Comparison of ENCODE assay signal across 8 cellular contexts in genomic region chr1:44327679-44328491, GRCh38. TPM values are rescaled to one million over a fixed set of nuclear protein-coding genes. Genes with fewer than 3 reads are reported as not detected.
DNase-seq lines count a peak whose midpoint lies in the region; ATAC-seq, FAIRE-seq and TF ChIP-seq lines count a peak whose summit lies in the region.

No MANE protein-coding gene starts in this region.

- H3K4me3 ChIP-seq in cardiac fibroblast (replicated peaks in 1 of 2; ENCODE audit: low read depth in 2 of 2, low read length in 2 of 2): no peak overlapping the region
- no peak overlapping the region for H3K4me3 ChIP-seq in HepG2 (replicated peaks in 1 of 3; ENCODE audit: insufficient read depth in 1 of 3, low read depth in 2 of 3, low read length in 3 of 3)

- no peak for TF ChIP-seq RAD21 in HepG2 (CRISPR knock-in tag; IDR thresholded peaks at IDR 0.05)

- WGBS in HepG2 (ENCODE audit: low lambda C conversion rate): 65% methylated on average over 7 of the region's 8 CpGs

- H3K9ac ChIP-seq in HepG2 (ENCODE audit: insufficient read depth, low read depth, low read length): no peak overlapping the region

- TF ChIP-seq EP300 in HepG2 (IDR thresholded peaks at IDR 0.05; ENCODE audit: low read depth in 2 of 2, low read length in 2 of 2) (0 out of 4 replicates have a peak, but pooled peaks of 1 of the 2 experiments have one; percentile 42), HepG2 (CRISPR knock-in tag; IDR thresholded peaks at IDR 0.05; ENCODE audit: borderline replicate concordance) (no peak)

- intact Hi-C loops in HepG2 (cut with micrococcal nuclease; ENCODE audit: unreplicated experiment): no loop called here

- DNase-seq in ELF-1 (ENCODE audit: low read depth, low spot score) (peak; percentile 89), NCI-H2196 treated with DMSO at 0.1 percent for 48 hours (lab: John Stamatoyannopoulos, UW; ENCODE audit: unreplicated experiment) (peak; percentile 90), cardiac fibroblast (ENCODE audit: low read depth in 2 of 2) (peak; percentile 100), HepG2 (ENCODE audit: low spot score) (peak; percentile 86), T-helper 17 cell (no peak)
- no peak for DNase-seq in activated naive CD4-positive, alpha-beta T cell treated with anti-CD3 and anti-CD28 coated beads, Interleukin-2, amount 50 U/mL, for 72 hours (ENCODE audit: low spot score in 2 of 2)
- DNase-seq in stimulated activated CD4-positive, alpha-beta T cell treated with anti-CD3 and anti-CD28 coated beads, Interleukin-4, amount 100 ng/mL, for 1 hour: no peak

- H3K79me2 ChIP-seq in HepG2 (ENCODE audit: insufficient read depth, low read length): no peaks in the 10 kb centered on the region

- H3K4me1 ChIP-seq in HepG2 (ENCODE audit: insufficient read depth, low read length): peaks cover 12% of the 10 kb centered on the region

- H3K27ac ChIP-seq in HepG2 (ENCODE audit: extremely low read length, insufficient read depth, low read length): no peak overlapping the region

- TF ChIP-seq CTCF in cardiac fibroblast (IDR thresholded peaks at IDR 0.05; ENCODE audit: low read depth, low read length): no peak
- no peak for TF ChIP-seq CTCF in HepG2 (CRISPR knock-in tag; IDR thresholded peaks at IDR 0.05)

- in situ Hi-C loops in HepG2 (cut with HindIII; ENCODE audit: extremely low pct_ligation_motif_present, low pct_unique_long_range_greater_than_20kb): no loop called here

- ATAC-seq in HepG2 (peak; percentile 90), T-helper 17 cell (no peak), GM19324 (IDR thresholded peaks at IDR 0.05; ENCODE audit: low FRiP score, unreplicated experiment) (no peak)
- no peak for ATAC-seq in activated naive CD4-positive, alpha-beta T cell treated with anti-CD3 and anti-CD28 coated beads, Interleukin-2, amount 50 U/mL, for 72 hours

- H4K20me1 ChIP-seq in HepG2 (ENCODE audit: insufficient read depth, low read length): no peaks in the 10 kb centered on the region

- TF ChIP-seq POLR2A in HepG2 (IDR thresholded peaks at IDR 0.05; ENCODE audit: insufficient read depth in 1 of 2, low read depth in 2 of 2, low read length in 2 of 2): no peak

- H3K27me3 ChIP-seq in HepG2 (ENCODE audit: control insufficient read depth in 1 of 2, insufficient read depth in 2 of 2, low read length in 2 of 2): no peaks in the 10 kb centered on the region

- no peaks in the 10 kb centered on the region for H3K27me3 Mint-ChIP-seq in T-helper 17 cell

- peaks cover 3 to 16% of the 10 kb centered on the region in 2 experiments; a peak in 3 of 5 replicates for H3K36me3 ChIP-seq in HepG2 (replicated peaks in 1 of 2; ENCODE audit: control insufficient read depth in 1 of 2, insufficient read depth in 2 of 2, low read length in 2 of 2)

- BruUV-seq in HepG2 (replicated peaks; lab: Mats Ljungman, UMichigan): no TSS peak

- peaks cover 25% of the 10 kb centered on the region for H3K4me1 Mint-ChIP-seq in T-helper 17 cell

- peak; percentile 60 for FAIRE-seq in HepG2 (lab: Jason Lieb, UNC)

- H3K9me3 ChIP-seq in HepG2 (ENCODE audit: low read length) (no peaks in the 10 kb centered on the region), T-helper 17 cell (ENCODE audit: control insufficient read depth, low read length, poor library complexity, severe bottlenecking) (no peaks in the 10 kb centered on the region)

- H3K36me3 Mint-ChIP-seq in T-helper 17 cell (ENCODE audit: low read depth): peaks cover 8% of the 10 kb centered on the region
- peaks cover 4 to 5% of the 10 kb centered on the region in 2 donors for H3K36me3 Mint-ChIP-seq in activated naive CD4-positive, alpha-beta T cell treated with anti-CD3 and anti-CD28 coated beads, Interleukin-2, amount 50 U/mL, for 72 hours

- no peak overlapping the region for H3K4me2 ChIP-seq in HepG2 (ENCODE audit: low read depth, low read length)

- no peak overlapping the region for H2AFZ ChIP-seq in HepG2 (ENCODE audit: low read length)

- H3K27ac Mint-ChIP-seq in T-helper 17 cell: no peak overlapping the region
- H3K27ac Mint-ChIP-seq in activated naive CD4-positive, alpha-beta T cell treated with anti-CD3 and anti-CD28 coated beads, Interleukin-2, amount 50 U/mL, for 72 hours: no peak overlapping the region

- CTCF ChIA-PET in HepG2 (lab: Yijun Ruan, JAX; ENCODE audit: low intra/inter-chr PET ratio, low total read pairs): interaction anchor here (0.8 kb wide), 1 partner anchor 28 kb away, joined by 3 read pairs; the partner anchor contains the start of gene ERI3

- POLR2A ChIA-PET in HepG2 (lab: Yijun Ruan, JAX): interaction anchor here (0.7 to 1.9 kb wide), 3 partner anchors 27 to 44 kb away, joined by 3 to 8 read pairs (median 3); partner anchors contain the start of gene ERI3

- H3K9me3 Mint-ChIP-seq in activated naive CD4-positive, alpha-beta T cell treated with anti-CD3 and anti-CD28 coated beads, Interleukin-2, amount 50 U/mL, for 72 hours: no peaks in the 10 kb centered on the region

- H3K4me3 Mint-ChIP-seq in T-helper 17 cell: no peak overlapping the region

TF ChIP-seq in HepG2, 621 proteins besides CTCF, POLR2A, EP300 and RAD21 (continues in another document):
- TF ChIP-seq ZGPAT (CRISPR knock-in tag; IDR thresholded peaks at IDR 0.05) (peak; percentile 46; the same call in 1 of the 2 replicates), FOXP1 (IDR thresholded peaks at IDR 0.05) (no peak), FOXP1 (CRISPR knock-in tag; IDR thresholded peaks at IDR 0.05) (peak; percentile 48; the same call in 1 of the 2 replicates), ZSCAN9 (CRISPR knock-in tag; IDR thresholded peaks at IDR 0.05; ENCODE audit: borderline replicate concordance) (no peak), HMG20A (CRISPR knock-in tag; IDR thresholded peaks at IDR 0.05; ENCODE audit: borderline replicate concordance) (peak; percentile 49; the same call in 1 of the 2 replicates), CREB1 (IDR thresholded peaks at IDR 0.05) (no peak), CREB1 (CRISPR knock-in tag; IDR thresholded peaks at IDR 0.05) (peak; percentile 66), SAP130 (CRISPR knock-in tag; IDR thresholded peaks at IDR 0.05; ENCODE audit: low read depth) (peak; percentile 41)

RNA-seq across cellular contexts. Expression of gene ERI3, which starts 27.2 kb away (rescaled TPM):
- total RNA-seq in HepG2 (2016; rRNA removed; fragmentation: Illumina TruSeq; extraction: Trizol): 35.9 and 40.3 TPM in 2 replicates
- total RNA-seq in HepG2 (2016; cell fraction: cytosol; rRNA removed; fragmentation: Illumina TruSeq; extraction: Trizol; ENCODE audit: low read depth): 56.7 and 66.6 TPM in 2 replicates
- 34.0 and 36.1 TPM in 2 replicates for total RNA-seq in HepG2 (2016; cell fraction: insoluble cytoplasmic fraction; rRNA removed; fragmentation: Illumina TruSeq; extraction: Trizol)
- 50.1 and 65.3 TPM in 2 replicates for total RNA-seq in HepG2 (2016; cell fraction: membrane; rRNA removed; fragmentation: Illumina TruSeq; extraction: Trizol)
- 14.8 and 15.9 TPM in 2 replicates for total RNA-seq in HepG2 (2016; cell fraction: nucleus; rRNA removed; fragmentation: Illumina TruSeq; extraction: Trizol)
- polyA plus RNA-seq in HepG2 (2011; rRNA removed): 35.6 and 38.8 TPM in 2 replicates
- polyA plus RNA-seq in HepG2 (2011; cell fraction: cytosol; rRNA removed): 34.7 and 41.6 TPM in 2 replicates
- 38.0 and 40.6 TPM in 2 replicates for polyA plus RNA-seq in HepG2 (2011; cell fraction: nucleus; rRNA removed)
- polyA plus RNA-seq in HepG2 (2012): 20.0 and 23.8 TPM in 2 replicates
- polyA plus RNA-seq in HepG2 (2016; cell fraction: cytosol; fragmentation: Illumina TruSeq; extraction: Trizol; ENCODE audit: low read depth): 48.5 and 58.8 TPM in 2 replicates
- polyA plus RNA-seq in HepG2 (2016; cell fraction: insoluble cytoplasmic fraction; fragmentation: Illumina TruSeq; extraction: Trizol; ENCODE audit: low read depth): 27.8 and 38.1 TPM in 2 replicates
- polyA plus RNA-seq in HepG2 (2016; cell fraction: membrane; fragmentation: Illumina TruSeq; extraction: Trizol; ENCODE audit: low read depth): 52.6 and 54.7 TPM in 2 replicates
- polyA plus RNA-seq in HepG2 (2016; cell fraction: nucleus; fragmentation: Illumina TruSeq; extraction: Trizol; ENCODE audit: insufficient read depth, low read depth): 21.6 and 25.0 TPM in 2 replicates
- 36.5 and 101 TPM in 2 replicates for polyA minus RNA-seq in HepG2 (2011; rRNA and poly(A)+ RNA removed; ENCODE audit: low replicate concordance)
- polyA minus RNA-seq in HepG2 (2011; cell fraction: cytosol; rRNA and poly(A)+ RNA removed): 23.0 and 23.3 TPM in 2 replicates
- 16.2 and 18.5 TPM in 2 replicates for polyA minus RNA-seq in HepG2 (2011; cell fraction: nucleus; rRNA and poly(A)+ RNA removed)
- 10 to 100 TPM; 22.6 to 25.7 TPM for total RNA-seq in T-helper 17 cell
- total RNA-seq in activated naive CD4-positive, alpha-beta T cell treated with anti-CD3 and anti-CD28 coated beads, Interleukin-2, amount 50 U/mL, for 72 hours: 10 to 100 TPM; 26.3 to 58.8 TPM

Comparison
In these comparisons a context has a peak if more than half of its experiments do, and no peak if none do; other contexts are left out.
1. DNase-seq: peak in ELF-1 (single experiment), NCI-H2196 treated with DMSO at 0.1 percent for 48 hours (single experiment), cardiac fibroblast (2 of 2) and HepG2 (single experiment); none in T-helper 17 cell (0 of 3), activated naive CD4-positive, alpha-beta T cell treated with anti-CD3 and anti-CD28 coated beads, Interleukin-2, amount 50 U/mL, for 72 hours (0 of 2) and stimulated activated CD4-positive, alpha-beta T cell treated with anti-CD3 and anti-CD28 coated beads, Interleukin-4, amount 100 ng/mL, for 1 hour (single experiment).